In genomic region chr12:51242150-51242549, GRCh38 we compare ENCODE assay signal across 1 cellular context.
TF ChIP-seq lines count a peak whose summit lies in the region.

No MANE protein-coding gene starts in this region.

TF ChIP-seq in GM23338, 12 proteins besides CTCF, POLR2A, EP300 and RAD21 (continued from another document):
- TF ChIP-seq, protein P1, sequence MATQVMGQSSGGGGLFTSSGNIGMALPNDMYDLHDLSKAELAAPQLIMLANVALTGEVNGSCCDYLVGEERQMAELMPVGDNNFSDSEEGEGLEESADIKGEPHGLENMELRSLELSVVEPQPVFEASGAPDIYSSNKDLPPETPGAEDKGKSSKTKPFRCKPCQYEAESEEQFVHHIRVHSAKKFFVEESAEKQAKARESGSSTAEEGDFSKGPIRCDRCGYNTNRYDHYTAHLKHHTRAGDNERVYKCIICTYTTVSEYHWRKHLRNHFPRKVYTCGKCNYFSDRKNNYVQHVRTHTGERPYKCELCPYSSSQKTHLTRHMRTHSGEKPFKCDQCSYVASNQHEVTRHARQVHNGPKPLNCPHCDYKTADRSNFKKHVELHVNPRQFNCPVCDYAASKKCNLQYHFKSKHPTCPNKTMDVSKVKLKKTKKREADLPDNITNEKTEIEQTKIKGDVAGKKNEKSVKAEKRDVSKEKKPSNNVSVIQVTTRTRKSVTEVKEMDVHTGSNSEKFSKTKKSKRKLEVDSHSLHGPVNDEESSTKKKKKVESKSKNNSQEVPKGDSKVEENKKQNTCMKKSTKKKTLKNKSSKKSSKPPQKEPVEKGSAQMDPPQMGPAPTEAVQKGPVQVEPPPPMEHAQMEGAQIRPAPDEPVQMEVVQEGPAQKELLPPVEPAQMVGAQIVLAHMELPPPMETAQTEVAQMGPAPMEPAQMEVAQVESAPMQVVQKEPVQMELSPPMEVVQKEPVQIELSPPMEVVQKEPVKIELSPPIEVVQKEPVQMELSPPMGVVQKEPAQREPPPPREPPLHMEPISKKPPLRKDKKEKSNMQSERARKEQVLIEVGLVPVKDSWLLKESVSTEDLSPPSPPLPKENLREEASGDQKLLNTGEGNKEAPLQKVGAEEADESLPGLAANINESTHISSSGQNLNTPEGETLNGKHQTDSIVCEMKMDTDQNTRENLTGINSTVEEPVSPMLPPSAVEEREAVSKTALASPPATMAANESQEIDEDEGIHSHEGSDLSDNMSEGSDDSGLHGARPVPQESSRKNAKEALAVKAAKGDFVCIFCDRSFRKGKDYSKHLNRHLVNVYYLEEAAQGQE (IDR thresholded peaks at IDR 0.05; ENCODE audit: unreplicated experiment), result no peak
- TF ChIP-seq CREB1 (CRISPR knock-in tag; IDR thresholded peaks at IDR 0.05; ENCODE audit: low read depth), result no peak
- TF ChIP-seq POLR2AphosphoS5 (IDR thresholded peaks at IDR 0.05; ENCODE audit: low read depth), result no peak
- TF ChIP-seq ZNF331 (CRISPR knock-in tag; IDR thresholded peaks at IDR 0.05; ENCODE audit: low read depth), result no peak
- no peak for TF ChIP-seq EZH2 (IDR thresholded peaks at IDR 0.05; ENCODE audit: low read depth, unreplicated experiment)
- TF ChIP-seq STAT1 (IDR thresholded peaks at IDR 0.05; ENCODE audit: unreplicated experiment), result no peak
- TF ChIP-seq ZNF114 (CRISPR knock-in tag; IDR thresholded peaks at IDR 0.05), result no peak
- TF ChIP-seq, protein P2, sequence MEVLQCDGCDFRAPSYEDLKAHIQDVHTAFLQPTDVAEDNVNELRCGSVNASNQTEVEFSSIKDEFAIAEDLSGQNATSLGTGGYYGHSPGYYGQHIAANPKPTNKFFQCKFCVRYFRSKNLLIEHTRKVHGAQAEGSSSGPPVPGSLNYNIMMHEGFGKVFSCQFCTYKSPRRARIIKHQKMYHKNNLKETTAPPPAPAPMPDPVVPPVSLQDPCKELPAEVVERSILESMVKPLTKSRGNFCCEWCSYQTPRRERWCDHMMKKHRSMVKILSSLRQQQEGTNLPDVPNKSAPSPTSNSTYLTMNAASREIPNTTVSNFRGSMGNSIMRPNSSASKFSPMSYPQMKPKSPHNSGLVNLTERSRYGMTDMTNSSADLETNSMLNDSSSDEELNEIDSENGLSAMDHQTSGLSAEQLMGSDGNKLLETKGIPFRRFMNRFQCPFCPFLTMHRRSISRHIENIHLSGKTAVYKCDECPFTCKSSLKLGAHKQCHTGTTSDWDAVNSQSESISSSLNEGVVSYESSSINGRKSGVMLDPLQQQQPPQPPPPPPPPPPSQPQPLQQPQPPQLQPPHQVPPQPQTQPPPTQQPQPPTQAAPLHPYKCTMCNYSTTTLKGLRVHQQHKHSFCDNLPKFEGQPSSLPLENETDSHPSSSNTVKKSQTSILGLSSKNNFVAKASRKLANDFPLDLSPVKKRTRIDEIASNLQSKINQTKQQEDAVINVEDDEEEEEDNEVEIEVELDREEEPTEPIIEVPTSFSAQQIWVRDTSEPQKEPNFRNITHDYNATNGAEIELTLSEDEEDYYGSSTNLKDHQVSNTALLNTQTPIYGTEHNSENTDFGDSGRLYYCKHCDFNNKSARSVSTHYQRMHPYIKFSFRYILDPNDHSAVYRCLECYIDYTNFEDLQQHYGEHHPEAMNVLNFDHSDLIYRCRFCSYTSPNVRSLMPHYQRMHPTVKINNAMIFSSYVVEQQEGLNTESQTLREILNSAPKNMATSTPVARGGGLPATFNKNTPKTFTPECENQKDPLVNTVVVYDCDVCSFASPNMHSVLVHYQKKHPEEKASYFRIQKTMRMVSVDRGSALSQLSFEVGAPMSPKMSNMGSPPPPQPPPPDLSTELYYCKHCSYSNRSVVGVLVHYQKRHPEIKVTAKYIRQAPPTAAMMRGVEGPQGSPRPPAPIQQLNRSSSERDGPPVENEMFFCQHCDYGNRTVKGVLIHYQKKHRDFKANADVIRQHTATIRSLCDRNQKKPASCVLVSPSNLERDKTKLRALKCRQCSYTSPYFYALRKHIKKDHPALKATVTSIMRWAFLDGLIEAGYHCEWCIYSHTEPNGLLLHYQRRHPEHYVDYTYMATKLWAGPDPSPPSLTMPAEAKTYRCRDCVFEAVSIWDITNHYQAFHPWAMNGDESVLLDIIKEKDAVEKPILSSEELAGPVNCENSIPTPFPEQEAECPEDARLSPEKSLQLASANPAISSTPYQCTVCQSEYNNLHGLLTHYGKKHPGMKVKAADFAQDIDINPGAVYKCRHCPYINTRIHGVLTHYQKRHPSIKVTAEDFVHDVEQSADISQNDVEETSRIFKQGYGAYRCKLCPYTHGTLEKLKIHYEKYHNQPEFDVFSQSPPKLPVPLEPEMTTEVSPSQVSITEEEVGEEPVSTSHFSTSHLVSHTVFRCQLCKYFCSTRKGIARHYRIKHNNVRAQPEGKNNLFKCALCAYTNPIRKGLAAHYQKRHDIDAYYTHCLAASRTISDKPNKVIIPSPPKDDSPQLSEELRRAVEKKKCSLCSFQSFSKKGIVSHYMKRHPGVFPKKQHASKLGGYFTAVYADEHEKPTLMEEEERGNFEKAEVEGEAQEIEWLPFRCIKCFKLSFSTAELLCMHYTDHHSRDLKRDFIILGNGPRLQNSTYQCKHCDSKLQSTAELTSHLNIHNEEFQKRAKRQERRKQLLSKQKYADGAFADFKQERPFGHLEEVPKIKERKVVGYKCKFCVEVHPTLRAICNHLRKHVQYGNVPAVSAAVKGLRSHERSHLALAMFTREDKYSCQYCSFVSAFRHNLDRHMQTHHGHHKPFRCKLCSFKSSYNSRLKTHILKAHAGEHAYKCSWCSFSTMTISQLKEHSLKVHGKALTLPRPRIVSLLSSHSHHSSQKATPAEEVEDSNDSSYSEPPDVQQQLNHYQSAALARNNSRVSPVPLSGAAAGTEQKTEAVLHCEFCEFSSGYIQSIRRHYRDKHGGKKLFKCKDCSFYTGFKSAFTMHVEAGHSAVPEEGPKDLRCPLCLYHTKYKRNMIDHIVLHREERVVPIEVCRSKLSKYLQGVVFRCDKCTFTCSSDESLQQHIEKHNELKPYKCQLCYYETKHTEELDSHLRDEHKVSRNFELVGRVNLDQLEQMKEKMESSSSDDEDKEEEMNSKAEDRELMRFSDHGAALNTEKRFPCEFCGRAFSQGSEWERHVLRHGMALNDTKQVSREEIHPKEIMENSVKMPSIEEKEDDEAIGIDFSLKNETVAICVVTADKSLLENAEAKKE (CRISPR knock-in tag; IDR thresholded peaks at IDR 0.05), result no peak
- no peak for TF ChIP-seq NANOG (IDR thresholded peaks at IDR 0.05; ENCODE audit: borderline replicate concordance)
TF ChIP-seq in GM23338: peak in this region for 0.
